ENCODE assay signal across 1 cellular context in the genomic region with DNA sequence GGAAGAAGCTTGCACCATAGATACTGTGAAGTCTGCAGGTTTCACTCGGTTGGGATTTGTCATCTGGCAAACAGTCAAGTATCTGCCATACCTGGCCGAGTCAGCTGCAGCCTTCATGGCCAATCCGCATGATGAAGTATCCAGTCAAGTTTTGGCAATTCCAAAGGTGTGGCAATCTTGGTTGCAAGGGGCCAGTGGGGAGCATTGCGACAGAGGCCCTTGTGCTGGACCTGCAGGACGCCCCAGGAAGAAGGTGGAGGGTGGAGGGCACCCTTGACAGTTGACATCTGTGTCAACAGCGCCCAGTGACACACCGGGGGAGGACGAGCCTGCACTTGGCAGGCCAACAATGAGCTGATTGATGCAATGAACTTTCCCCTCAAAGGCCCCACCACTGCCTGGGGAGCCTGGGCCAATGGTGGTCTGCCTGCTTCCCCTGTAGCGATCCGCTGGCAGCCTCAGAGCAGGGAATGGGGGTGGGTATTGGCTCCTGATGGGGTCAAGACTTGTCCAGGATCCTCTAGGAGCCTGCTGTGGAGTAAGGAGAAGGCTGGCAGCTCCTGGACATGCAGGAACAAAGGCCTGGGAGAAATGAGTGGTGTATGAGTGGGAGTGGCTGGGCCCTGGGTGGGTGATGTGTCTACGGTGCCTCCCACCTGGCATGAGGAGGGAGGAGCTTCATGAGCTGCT.
TF ChIP-seq lines count a peak whose summit lies in the region.

No MANE protein-coding gene starts in this region.

TF ChIP-seq in HepG2, 621 proteins besides CTCF, POLR2A, EP300 and RAD21 (continued from another document and continues in another):
- TF ChIP-seq, protein P1, sequence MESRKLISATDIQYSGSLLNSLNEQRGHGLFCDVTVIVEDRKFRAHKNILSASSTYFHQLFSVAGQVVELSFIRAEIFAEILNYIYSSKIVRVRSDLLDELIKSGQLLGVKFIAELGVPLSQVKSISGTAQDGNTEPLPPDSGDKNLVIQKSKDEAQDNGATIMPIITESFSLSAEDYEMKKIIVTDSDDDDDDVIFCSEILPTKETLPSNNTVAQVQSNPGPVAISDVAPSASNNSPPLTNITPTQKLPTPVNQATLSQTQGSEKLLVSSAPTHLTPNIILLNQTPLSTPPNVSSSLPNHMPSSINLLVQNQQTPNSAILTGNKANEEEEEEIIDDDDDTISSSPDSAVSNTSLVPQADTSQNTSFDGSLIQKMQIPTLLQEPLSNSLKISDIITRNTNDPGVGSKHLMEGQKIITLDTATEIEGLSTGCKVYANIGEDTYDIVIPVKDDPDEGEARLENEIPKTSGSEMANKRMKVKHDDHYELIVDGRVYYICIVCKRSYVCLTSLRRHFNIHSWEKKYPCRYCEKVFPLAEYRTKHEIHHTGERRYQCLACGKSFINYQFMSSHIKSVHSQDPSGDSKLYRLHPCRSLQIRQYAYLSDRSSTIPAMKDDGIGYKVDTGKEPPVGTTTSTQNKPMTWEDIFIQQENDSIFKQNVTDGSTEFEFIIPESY (CRISPR knock-in tag; IDR thresholded peaks at IDR 0.05), result peak; percentile 87
- TF ChIP-seq, protein P2, sequence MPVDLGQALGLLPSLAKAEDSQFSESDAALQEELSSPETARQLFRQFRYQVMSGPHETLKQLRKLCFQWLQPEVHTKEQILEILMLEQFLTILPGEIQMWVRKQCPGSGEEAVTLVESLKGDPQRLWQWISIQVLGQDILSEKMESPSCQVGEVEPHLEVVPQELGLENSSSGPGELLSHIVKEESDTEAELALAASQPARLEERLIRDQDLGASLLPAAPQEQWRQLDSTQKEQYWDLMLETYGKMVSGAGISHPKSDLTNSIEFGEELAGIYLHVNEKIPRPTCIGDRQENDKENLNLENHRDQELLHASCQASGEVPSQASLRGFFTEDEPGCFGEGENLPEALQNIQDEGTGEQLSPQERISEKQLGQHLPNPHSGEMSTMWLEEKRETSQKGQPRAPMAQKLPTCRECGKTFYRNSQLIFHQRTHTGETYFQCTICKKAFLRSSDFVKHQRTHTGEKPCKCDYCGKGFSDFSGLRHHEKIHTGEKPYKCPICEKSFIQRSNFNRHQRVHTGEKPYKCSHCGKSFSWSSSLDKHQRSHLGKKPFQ (CRISPR knock-in tag; IDR thresholded peaks at IDR 0.05; ENCODE audit: insufficient replicate concordance), result no peak
- TF ChIP-seq SP4 (CRISPR knock-in tag; IDR thresholded peaks at IDR 0.05), result no peak
- no peak for TF ChIP-seq ZBTB8A (CRISPR knock-in tag; IDR thresholded peaks at IDR 0.05; ENCODE audit: borderline replicate concordance, low read depth)
- no peak for TF ChIP-seq CC2D1A (CRISPR knock-in tag; IDR thresholded peaks at IDR 0.05)
- TF ChIP-seq ADNP (CRISPR knock-in tag; IDR thresholded peaks at IDR 0.05), result peak; percentile 69; the same call in 1 of the 2 replicates
- TF ChIP-seq NCOR1 (IDR thresholded peaks at IDR 0.05; ENCODE audit: borderline replicate concordance, low read length), result peak; percentile 88; the same call in 1 of the 2 replicates
- peak; percentile 95 for TF ChIP-seq HNF4A (CRISPR knock-in tag; IDR thresholded peaks at IDR 0.05)
- TF ChIP-seq, protein P3, sequence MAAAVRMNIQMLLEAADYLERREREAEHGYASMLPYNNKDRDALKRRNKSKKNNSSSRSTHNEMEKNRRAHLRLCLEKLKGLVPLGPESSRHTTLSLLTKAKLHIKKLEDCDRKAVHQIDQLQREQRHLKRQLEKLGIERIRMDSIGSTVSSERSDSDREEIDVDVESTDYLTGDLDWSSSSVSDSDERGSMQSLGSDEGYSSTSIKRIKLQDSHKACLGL (CRISPR knock-in tag; IDR thresholded peaks at IDR 0.05), result no peak
- TF ChIP-seq ZMAT3 (CRISPR knock-in tag; conservative IDR thresholded peaks at IDR 0.05), result peak; percentile 70; the same call in 1 of the 2 replicates
- TF ChIP-seq, protein P4, sequence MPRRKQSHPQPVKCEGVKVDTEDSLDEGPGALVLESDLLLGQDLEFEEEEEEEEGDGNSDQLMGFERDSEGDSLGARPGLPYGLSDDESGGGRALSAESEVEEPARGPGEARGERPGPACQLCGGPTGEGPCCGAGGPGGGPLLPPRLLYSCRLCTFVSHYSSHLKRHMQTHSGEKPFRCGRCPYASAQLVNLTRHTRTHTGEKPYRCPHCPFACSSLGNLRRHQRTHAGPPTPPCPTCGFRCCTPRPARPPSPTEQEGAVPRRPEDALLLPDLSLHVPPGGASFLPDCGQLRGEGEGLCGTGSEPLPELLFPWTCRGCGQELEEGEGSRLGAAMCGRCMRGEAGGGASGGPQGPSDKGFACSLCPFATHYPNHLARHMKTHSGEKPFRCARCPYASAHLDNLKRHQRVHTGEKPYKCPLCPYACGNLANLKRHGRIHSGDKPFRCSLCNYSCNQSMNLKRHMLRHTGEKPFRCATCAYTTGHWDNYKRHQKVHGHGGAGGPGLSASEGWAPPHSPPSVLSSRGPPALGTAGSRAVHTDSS (CRISPR knock-in tag; conservative IDR thresholded peaks at IDR 0.05), result no peak
- no peak for TF ChIP-seq ZNF562 (CRISPR knock-in tag; IDR thresholded peaks at IDR 0.05; ENCODE audit: borderline replicate concordance)
- no peak for TF ChIP-seq SRSF4 (IDR thresholded peaks at IDR 0.05; ENCODE audit: low read depth, low read length, poor library complexity, severe bottlenecking)
- peak; percentile 77 for TF ChIP-seq ZMYM4 (CRISPR knock-in tag; IDR thresholded peaks at IDR 0.05)
- peak; percentile 93 for TF ChIP-seq FOXJ3 (CRISPR knock-in tag; IDR thresholded peaks at IDR 0.05; ENCODE audit: borderline replicate concordance)
- TF ChIP-seq HBP1 (CRISPR knock-in tag; IDR thresholded peaks at IDR 0.05; ENCODE audit: low read depth), result peak; percentile 71; the same call in 1 of the 2 replicates
- TF ChIP-seq ARNT (IDR thresholded peaks at IDR 0.05), result no peak
- TF ChIP-seq HNRNPLL (IDR thresholded peaks at IDR 0.05; ENCODE audit: low read depth, low read length, poor library complexity, severe bottlenecking), result peak; percentile 19
- no peak for TF ChIP-seq ATF1 (CRISPR knock-in tag; IDR thresholded peaks at IDR 0.05)
- TF ChIP-seq ZNF777 (CRISPR knock-in tag; IDR thresholded peaks at IDR 0.05), result no peak
- peak; percentile 22; the same call in 1 of the 2 replicates for TF ChIP-seq SMC3 (IDR thresholded peaks at IDR 0.05; ENCODE audit: low read length)
- peak; percentile 97 for TF ChIP-seq NCOA2 (CRISPR knock-in tag; IDR thresholded peaks at IDR 0.05)
- TF ChIP-seq KLF13 (CRISPR knock-in tag; IDR thresholded peaks at IDR 0.05), result no peak
- no peak for TF ChIP-seq TIGD3 (CRISPR knock-in tag; IDR thresholded peaks at IDR 0.05; ENCODE audit: borderline replicate concordance)
- TF ChIP-seq, protein P5, sequence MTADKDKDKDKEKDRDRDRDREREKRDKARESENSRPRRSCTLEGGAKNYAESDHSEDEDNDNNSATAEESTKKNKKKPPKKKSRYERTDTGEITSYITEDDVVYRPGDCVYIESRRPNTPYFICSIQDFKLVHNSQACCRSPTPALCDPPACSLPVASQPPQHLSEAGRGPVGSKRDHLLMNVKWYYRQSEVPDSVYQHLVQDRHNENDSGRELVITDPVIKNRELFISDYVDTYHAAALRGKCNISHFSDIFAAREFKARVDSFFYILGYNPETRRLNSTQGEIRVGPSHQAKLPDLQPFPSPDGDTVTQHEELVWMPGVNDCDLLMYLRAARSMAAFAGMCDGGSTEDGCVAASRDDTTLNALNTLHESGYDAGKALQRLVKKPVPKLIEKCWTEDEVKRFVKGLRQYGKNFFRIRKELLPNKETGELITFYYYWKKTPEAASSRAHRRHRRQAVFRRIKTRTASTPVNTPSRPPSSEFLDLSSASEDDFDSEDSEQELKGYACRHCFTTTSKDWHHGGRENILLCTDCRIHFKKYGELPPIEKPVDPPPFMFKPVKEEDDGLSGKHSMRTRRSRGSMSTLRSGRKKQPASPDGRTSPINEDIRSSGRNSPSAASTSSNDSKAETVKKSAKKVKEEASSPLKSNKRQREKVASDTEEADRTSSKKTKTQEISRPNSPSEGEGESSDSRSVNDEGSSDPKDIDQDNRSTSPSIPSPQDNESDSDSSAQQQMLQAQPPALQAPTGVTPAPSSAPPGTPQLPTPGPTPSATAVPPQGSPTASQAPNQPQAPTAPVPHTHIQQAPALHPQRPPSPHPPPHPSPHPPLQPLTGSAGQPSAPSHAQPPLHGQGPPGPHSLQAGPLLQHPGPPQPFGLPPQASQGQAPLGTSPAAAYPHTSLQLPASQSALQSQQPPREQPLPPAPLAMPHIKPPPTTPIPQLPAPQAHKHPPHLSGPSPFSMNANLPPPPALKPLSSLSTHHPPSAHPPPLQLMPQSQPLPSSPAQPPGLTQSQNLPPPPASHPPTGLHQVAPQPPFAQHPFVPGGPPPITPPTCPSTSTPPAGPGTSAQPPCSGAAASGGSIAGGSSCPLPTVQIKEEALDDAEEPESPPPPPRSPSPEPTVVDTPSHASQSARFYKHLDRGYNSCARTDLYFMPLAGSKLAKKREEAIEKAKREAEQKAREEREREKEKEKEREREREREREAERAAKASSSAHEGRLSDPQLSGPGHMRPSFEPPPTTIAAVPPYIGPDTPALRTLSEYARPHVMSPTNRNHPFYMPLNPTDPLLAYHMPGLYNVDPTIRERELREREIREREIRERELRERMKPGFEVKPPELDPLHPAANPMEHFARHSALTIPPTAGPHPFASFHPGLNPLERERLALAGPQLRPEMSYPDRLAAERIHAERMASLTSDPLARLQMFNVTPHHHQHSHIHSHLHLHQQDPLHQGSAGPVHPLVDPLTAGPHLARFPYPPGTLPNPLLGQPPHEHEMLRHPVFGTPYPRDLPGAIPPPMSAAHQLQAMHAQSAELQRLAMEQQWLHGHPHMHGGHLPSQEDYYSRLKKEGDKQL (CRISPR knock-in tag; IDR thresholded peaks at IDR 0.05; ENCODE audit: low read depth), result peak; percentile 90
- TF ChIP-seq, protein P6, sequence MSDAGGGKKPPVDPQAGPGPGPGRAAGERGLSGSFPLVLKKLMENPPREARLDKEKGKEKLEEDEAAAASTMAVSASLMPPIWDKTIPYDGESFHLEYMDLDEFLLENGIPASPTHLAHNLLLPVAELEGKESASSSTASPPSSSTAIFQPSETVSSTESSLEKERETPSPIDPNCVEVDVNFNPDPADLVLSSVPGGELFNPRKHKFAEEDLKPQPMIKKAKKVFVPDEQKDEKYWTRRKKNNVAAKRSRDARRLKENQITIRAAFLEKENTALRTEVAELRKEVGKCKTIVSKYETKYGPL (CRISPR knock-in tag; IDR thresholded peaks at IDR 0.05), result no peak
- TF ChIP-seq ZFP1 (CRISPR knock-in tag; IDR thresholded peaks at IDR 0.05), result peak; percentile 93; the same call in 1 of the 2 replicates
- TF ChIP-seq PRMT3 (CRISPR knock-in tag; IDR thresholded peaks at IDR 0.05; ENCODE audit: borderline replicate concordance, low read depth), result 0 out of 2 replicates have a peak, but pooled peaks have one; percentile 25
- peak; percentile 89 for TF ChIP-seq ZNF12 (CRISPR knock-in tag; IDR thresholded peaks at IDR 0.05)
- TF ChIP-seq ZNF317 (CRISPR knock-in tag; IDR thresholded peaks at IDR 0.05), result 0 out of 2 replicates have a peak, but pooled peaks have one; percentile 3
- TF ChIP-seq MNT (IDR thresholded peaks at IDR 0.05), result 0 out of 2 replicates have a peak, but pooled peaks have one; percentile 33
- TF ChIP-seq ZNF3 (CRISPR knock-in tag; IDR thresholded peaks at IDR 0.05), result peak; percentile 76; the same call in 1 of the 2 replicates
- TF ChIP-seq ZNF709 (CRISPR knock-in tag; IDR thresholded peaks at IDR 0.05), result peak; percentile 66; the same call in 1 of the 2 replicates
- peak; percentile 65; the same call in 1 of the 2 replicates for TF ChIP-seq ZNF589 (CRISPR knock-in tag; conservative IDR thresholded peaks at IDR 0.05)
- TF ChIP-seq ZNF446 (CRISPR knock-in tag; IDR thresholded peaks at IDR 0.05), result no peak
- TF ChIP-seq ZBTB2 (CRISPR knock-in tag; IDR thresholded peaks at IDR 0.05; ENCODE audit: low read depth), result no peak
- no peak for TF ChIP-seq EEA1 (CRISPR knock-in tag; IDR thresholded peaks at IDR 0.05; ENCODE audit: borderline replicate concordance)
